In the genomic region with DNA sequence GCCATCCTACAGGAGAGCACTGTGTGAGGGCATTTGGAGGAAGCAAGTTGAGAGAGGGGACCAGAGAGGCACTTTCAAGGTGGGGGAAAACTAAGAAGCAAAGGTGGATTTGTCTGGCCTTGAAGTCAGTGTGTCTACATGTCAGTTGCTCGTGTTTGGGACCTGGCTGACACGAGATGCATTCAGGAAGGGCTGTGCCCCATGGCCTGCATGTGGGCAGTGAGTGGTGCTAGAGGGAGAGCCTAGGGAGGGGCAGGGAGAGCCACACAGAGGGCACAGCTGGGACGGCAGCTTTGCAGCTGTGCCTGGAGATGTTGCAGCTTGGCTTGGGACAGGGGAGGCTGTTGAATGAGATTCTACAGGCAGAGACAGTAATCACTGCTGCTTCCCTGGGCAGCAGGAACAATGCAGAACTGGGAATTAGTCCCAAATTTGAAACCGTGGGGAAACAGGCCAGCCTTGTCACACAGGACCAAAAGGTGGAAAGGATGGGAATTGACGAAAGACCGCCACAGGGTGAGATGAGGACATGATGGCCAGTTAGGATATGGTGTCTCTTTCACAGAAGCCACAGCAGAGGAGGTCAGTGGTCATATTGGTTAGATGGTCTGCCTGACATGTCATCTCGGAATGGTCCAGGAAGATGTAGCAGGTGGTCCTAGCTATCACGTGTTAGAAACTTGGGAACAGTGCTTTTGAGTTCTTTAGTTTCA, we compare ENCODE assay signal across 4 cellular contexts.
A peak's percentile ranks its signal among the peaks of the same experiment; 100 is the strongest.
TF ChIP-seq lines count a peak whose summit lies in the region.

No MANE protein-coding gene starts in this region.

TF ChIP-seq in SK-N-SH, 30 proteins besides CTCF, POLR2A, EP300 and RAD21:
- TF ChIP-seq RXRA (IDR thresholded peaks at IDR 0.05; ENCODE audit: borderline replicate concordance, low read depth) (no peak), FOXM1 (IDR thresholded peaks at IDR 0.05; ENCODE audit: low read depth) (no peak), NFIC (IDR thresholded peaks at IDR 0.05; ENCODE audit: borderline replicate concordance) (no peak)
- TF ChIP-seq, protein P1, sequence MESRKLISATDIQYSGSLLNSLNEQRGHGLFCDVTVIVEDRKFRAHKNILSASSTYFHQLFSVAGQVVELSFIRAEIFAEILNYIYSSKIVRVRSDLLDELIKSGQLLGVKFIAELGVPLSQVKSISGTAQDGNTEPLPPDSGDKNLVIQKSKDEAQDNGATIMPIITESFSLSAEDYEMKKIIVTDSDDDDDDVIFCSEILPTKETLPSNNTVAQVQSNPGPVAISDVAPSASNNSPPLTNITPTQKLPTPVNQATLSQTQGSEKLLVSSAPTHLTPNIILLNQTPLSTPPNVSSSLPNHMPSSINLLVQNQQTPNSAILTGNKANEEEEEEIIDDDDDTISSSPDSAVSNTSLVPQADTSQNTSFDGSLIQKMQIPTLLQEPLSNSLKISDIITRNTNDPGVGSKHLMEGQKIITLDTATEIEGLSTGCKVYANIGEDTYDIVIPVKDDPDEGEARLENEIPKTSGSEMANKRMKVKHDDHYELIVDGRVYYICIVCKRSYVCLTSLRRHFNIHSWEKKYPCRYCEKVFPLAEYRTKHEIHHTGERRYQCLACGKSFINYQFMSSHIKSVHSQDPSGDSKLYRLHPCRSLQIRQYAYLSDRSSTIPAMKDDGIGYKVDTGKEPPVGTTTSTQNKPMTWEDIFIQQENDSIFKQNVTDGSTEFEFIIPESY (IDR thresholded peaks at IDR 0.05; ENCODE audit: borderline replicate concordance, low read depth): no peak
- TF ChIP-seq, protein P2, sequence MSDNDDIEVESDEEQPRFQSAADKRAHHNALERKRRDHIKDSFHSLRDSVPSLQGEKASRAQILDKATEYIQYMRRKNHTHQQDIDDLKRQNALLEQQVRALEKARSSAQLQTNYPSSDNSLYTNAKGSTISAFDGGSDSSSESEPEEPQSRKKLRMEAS (IDR thresholded peaks at IDR 0.05; ENCODE audit: low read depth): no peak
TF ChIP-seq in SK-N-SH: peak in this region for 0.

TF ChIP-seq in SK-N-SH treated with all-trans-retinoic acid at 6 μM for 48 hours, 23 proteins besides CTCF, POLR2A, EP300 and RAD21:
- TF ChIP-seq BACH2 (CRISPR knock-in tag; IDR thresholded peaks at IDR 0.05; ENCODE audit: borderline replicate concordance) (no peak), ISL1 (CRISPR knock-in tag; IDR thresholded peaks at IDR 0.05) (no peak), ESRRG (CRISPR knock-in tag; IDR thresholded peaks at IDR 0.05) (no peak), ARNTL (CRISPR knock-in tag; IDR thresholded peaks at IDR 0.05; ENCODE audit: borderline replicate concordance, low read depth) (no peak), ZNF8 (CRISPR knock-in tag; IDR thresholded peaks at IDR 0.05) (no peak), RARB (CRISPR knock-in tag; IDR thresholded peaks at IDR 0.05) (no peak)
- TF ChIP-seq, protein P3, sequence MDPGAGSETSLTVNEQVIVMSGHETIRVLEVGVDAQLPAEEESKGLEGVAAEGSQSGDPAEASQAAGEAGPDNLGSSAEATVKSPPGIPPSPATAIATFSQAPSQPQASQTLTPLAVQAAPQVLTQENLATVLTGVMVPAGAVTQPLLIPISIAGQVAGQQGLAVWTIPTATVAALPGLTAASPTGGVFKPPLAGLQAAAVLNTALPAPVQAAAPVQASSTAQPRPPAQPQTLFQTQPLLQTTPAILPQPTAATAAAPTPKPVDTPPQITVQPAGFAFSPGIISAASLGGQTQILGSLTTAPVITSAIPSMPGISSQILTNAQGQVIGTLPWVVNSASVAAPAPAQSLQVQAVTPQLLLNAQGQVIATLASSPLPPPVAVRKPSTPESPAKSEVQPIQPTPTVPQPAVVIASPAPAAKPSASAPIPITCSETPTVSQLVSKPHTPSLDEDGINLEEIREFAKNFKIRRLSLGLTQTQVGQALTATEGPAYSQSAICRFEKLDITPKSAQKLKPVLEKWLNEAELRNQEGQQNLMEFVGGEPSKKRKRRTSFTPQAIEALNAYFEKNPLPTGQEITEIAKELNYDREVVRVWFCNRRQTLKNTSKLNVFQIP (CRISPR knock-in tag; IDR thresholded peaks at IDR 0.05; ENCODE audit: borderline replicate concordance, low read depth): no peak
- TF ChIP-seq, protein P4, sequence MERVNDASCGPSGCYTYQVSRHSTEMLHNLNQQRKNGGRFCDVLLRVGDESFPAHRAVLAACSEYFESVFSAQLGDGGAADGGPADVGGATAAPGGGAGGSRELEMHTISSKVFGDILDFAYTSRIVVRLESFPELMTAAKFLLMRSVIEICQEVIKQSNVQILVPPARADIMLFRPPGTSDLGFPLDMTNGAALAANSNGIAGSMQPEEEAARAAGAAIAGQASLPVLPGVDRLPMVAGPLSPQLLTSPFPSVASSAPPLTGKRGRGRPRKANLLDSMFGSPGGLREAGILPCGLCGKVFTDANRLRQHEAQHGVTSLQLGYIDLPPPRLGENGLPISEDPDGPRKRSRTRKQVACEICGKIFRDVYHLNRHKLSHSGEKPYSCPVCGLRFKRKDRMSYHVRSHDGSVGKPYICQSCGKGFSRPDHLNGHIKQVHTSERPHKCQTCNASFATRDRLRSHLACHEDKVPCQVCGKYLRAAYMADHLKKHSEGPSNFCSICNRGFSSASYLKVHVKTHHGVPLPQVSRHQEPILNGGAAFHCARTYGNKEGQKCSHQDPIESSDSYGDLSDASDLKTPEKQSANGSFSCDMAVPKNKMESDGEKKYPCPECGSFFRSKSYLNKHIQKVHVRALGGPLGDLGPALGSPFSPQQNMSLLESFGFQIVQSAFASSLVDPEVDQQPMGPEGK (CRISPR knock-in tag; IDR thresholded peaks at IDR 0.05; ENCODE audit: borderline replicate concordance): no peak

TF ChIP-seq in IMR-90, 13 proteins besides CTCF, POLR2A, EP300 and RAD21:
- TF ChIP-seq MAFK (IDR thresholded peaks at IDR 0.05; ENCODE audit: low read depth, low read length) (no peak), CHD1 (IDR thresholded peaks at IDR 0.05; ENCODE audit: low read depth, low read length) (no peak), SMC3 (IDR thresholded peaks at IDR 0.05; ENCODE audit: low read depth, low read length) (no peak), MAZ (IDR thresholded peaks at IDR 0.05; ENCODE audit: borderline replicate concordance, low read depth, low read length) (no peak), CEBPB (IDR thresholded peaks at IDR 0.05; ENCODE audit: low read depth, low read length) (no peak), MXI1 (IDR thresholded peaks at IDR 0.05; ENCODE audit: borderline replicate concordance, low read depth, low read length) (no peak), RFX5 (IDR thresholded peaks at IDR 0.05; ENCODE audit: low read depth, low read length) (no peak), RCOR1 (IDR thresholded peaks at IDR 0.05; ENCODE audit: insufficient replicate concordance, low read length) (no peak), NFE2L2 (IDR thresholded peaks at IDR 0.05; ENCODE audit: low read depth, low read length) (no peak), FOS (IDR thresholded peaks at IDR 0.05; ENCODE audit: low read depth, low read length) (no peak)
- TF ChIP-seq, protein P5, sequence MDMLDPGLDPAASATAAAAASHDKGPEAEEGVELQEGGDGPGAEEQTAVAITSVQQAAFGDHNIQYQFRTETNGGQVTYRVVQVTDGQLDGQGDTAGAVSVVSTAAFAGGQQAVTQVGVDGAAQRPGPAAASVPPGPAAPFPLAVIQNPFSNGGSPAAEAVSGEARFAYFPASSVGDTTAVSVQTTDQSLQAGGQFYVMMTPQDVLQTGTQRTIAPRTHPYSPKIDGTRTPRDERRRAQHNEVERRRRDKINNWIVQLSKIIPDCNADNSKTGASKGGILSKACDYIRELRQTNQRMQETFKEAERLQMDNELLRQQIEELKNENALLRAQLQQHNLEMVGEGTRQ (IDR thresholded peaks at IDR 0.05; ENCODE audit: low read depth, low read length): no peak

TF ChIP-seq in K562, 482 proteins besides CTCF, POLR2A, EP300 and RAD21:
- TF ChIP-seq EZH2 (IDR thresholded peaks at IDR 0.05; ENCODE audit: borderline replicate concordance, low read depth, low read length): no peak
- TF ChIP-seq POLR2G (IDR thresholded peaks at IDR 0.05; ENCODE audit: low read depth, low read length): 0 out of 2 replicates have a peak, but pooled peaks have one; percentile 40
- TF ChIP-seq RBFOX2 (IDR thresholded peaks at IDR 0.05; ENCODE audit: low read depth, low read length): peak; percentile 57
- TF ChIP-seq, protein P6, sequence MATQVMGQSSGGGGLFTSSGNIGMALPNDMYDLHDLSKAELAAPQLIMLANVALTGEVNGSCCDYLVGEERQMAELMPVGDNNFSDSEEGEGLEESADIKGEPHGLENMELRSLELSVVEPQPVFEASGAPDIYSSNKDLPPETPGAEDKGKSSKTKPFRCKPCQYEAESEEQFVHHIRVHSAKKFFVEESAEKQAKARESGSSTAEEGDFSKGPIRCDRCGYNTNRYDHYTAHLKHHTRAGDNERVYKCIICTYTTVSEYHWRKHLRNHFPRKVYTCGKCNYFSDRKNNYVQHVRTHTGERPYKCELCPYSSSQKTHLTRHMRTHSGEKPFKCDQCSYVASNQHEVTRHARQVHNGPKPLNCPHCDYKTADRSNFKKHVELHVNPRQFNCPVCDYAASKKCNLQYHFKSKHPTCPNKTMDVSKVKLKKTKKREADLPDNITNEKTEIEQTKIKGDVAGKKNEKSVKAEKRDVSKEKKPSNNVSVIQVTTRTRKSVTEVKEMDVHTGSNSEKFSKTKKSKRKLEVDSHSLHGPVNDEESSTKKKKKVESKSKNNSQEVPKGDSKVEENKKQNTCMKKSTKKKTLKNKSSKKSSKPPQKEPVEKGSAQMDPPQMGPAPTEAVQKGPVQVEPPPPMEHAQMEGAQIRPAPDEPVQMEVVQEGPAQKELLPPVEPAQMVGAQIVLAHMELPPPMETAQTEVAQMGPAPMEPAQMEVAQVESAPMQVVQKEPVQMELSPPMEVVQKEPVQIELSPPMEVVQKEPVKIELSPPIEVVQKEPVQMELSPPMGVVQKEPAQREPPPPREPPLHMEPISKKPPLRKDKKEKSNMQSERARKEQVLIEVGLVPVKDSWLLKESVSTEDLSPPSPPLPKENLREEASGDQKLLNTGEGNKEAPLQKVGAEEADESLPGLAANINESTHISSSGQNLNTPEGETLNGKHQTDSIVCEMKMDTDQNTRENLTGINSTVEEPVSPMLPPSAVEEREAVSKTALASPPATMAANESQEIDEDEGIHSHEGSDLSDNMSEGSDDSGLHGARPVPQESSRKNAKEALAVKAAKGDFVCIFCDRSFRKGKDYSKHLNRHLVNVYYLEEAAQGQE (CRISPR knock-in tag; IDR thresholded peaks at IDR 0.05; ENCODE audit: low read depth): no peak
